In genomic region chr1:201596101-201596868, GRCh38 we compare ENCODE assay signal across 29 cellular contexts.
"Had no signal": no experiment of that assay in that cellular context is flagged by ENCODE, and none has a peak within 500 bp of the region (broad histone marks: within the 10 kb centered on the region; RNA-seq: fewer than 3 reads in every experiment).

No MANE protein-coding gene starts in this region.

- H3K36me3 ChIP-seq: adrenal gland, colonic mucosa had no signal

- H3K4me1 ChIP-seq: colonic mucosa had no signal

- H3K9me3 ChIP-seq: adrenal gland, body of pancreas, colonic mucosa had no signal

- H3K4me3 ChIP-seq: adrenal gland, body of pancreas, colonic mucosa had no signal

- DNase-seq: activated CD4-positive, alpha-beta memory T cell treated with anti-CD3 and anti-CD28 coated beads, Interleukin-2, amount 10 ng/mL, durations not matched to agents 7 days and 5 days; activated CD4-positive, alpha-beta T cell treated with anti-CD3 and anti-CD28 coated beads for 4 hours; activated CD4-positive, alpha-beta T cell treated with anti-CD3 and anti-CD28 coated beads, Interleukin-2, amount 10 ng/mL, durations not matched to agents 7 days and 5 days; activated CD4-positive, alpha-beta T cell treated with anti-CD3 and anti-CD28 coated beads, Interleukin-2, amount 50 U/mL, for 4 hours; activated CD4-positive, CD25-positive, alpha-beta regulatory T cell; activated CD4-positive, CD25-positive, alpha-beta regulatory T cell treated with anti-CD3 and anti-CD28 coated beads, Interleukin-2, amount 50 U/mL, for 72 hours; activated CD8-positive, alpha-beta memory T cell treated with anti-CD3 and anti-CD28 coated beads, Interleukin-2, amount 50 U/mL, for 48 hours; activated naive CD4-positive, alpha-beta T cell treated with anti-CD3 and anti-CD28 coated beads for 36 hours; activated naive CD8-positive, alpha-beta T cell treated with anti-CD3 and anti-CD28 coated beads for 36 hours; activated naive CD8-positive, alpha-beta T cell treated with anti-CD3 and anti-CD28 coated beads, Interleukin-2, amount 50 U/mL, for 24 hours; activated T-cell treated with anti-CD3 and anti-CD28 coated beads for 4 hours; activated T-cell treated with anti-CD3 and anti-CD28 coated beads, Interleukin-2, amount 50 U/mL, for 24 hours; activated T-cell treated with anti-CD3 and anti-CD28 coated beads, Interleukin-2, amount 50 U/mL, for 72 hours; adrenal gland; amygdala; aorta; body of pancreas; central memory CD4-positive, alpha-beta T cell; cerebellar nuclear complex; colonic mucosa; effector CD8-positive, alpha-beta T cell; foreskin fibroblast; head of caudate nucleus; T-helper 1 cell; T-helper 17 cell; T1000 had no signal

- FAIRE-seq: endometrium, frontal cortex had no signal

- H3K27ac ChIP-seq: adrenal gland, colonic mucosa had no signal

- ATAC-seq: activated naive CD8-positive, alpha-beta T cell treated with anti-CD3 and anti-CD28 coated beads, Interleukin-2, amount 50 U/mL, for 24 hours; activated T-cell treated with anti-CD3 and anti-CD28 coated beads, Interleukin-2, amount 50 U/mL, for 72 hours; body of pancreas; esophagus mucosa; T-helper 17 cell had no signal

- H3K27me3 ChIP-seq: adrenal gland, body of pancreas, colonic mucosa had no signal
